ENCODE assay signal across 11 cellular contexts in genomic region chr4:14125375-14126129, GRCh38.
DNase-seq lines count a peak whose midpoint lies in the region; ATAC-seq and TF ChIP-seq lines count a peak whose summit lies in the region.
"Had no signal": no experiment of that assay in that cellular context is flagged by ENCODE, and none has a peak within 500 bp of the region (broad histone marks: within the 10 kb centered on the region; RNA-seq: fewer than 3 reads in every experiment).

No MANE protein-coding gene starts in this region.

- peaks cover 63% of the 10 kb centered on the region for H3K36me3 ChIP-seq in osteoblast (ENCODE audit: insufficient read depth, low read length)

- H3K4me2 ChIP-seq in osteoblast (ENCODE audit: insufficient read depth, low read length), result no peak overlapping the region
- H3K4me2 ChIP-seq: hepatocyte had no signal

- no peaks in the 10 kb centered on the region for H3K27me3 ChIP-seq in osteoblast (ENCODE audit: insufficient read depth, low read length)
- H3K27me3 ChIP-seq: hepatocyte had no signal

- H3K4me1 ChIP-seq in osteoblast (ENCODE audit: insufficient read depth, low read length), result peaks cover 40% of the 10 kb centered on the region

- H3K9me3 ChIP-seq in osteoblast (ENCODE audit: low read depth, low read length), result no peaks in the 10 kb centered on the region

- peaks cover 89% of the 10 kb centered on the region for H3K79me2 ChIP-seq in osteoblast (ENCODE audit: insufficient read depth, low read length)
- H3K79me2 ChIP-seq: hepatocyte had no signal

- peak; percentile 84 for ATAC-seq in GM19043 (IDR thresholded peaks at IDR 0.05; ENCODE audit: low read depth, unreplicated experiment)
- ATAC-seq in HG02798 (IDR thresholded peaks at IDR 0.05; ENCODE audit: poor library complexity, unreplicated experiment), result peak; percentile 77
- ATAC-seq: activated CD4-positive, alpha-beta T cell treated with anti-CD3 and anti-CD28 coated beads for 36 hours had no signal

- H2AFZ ChIP-seq in osteoblast (ENCODE audit: low read length), result no peak overlapping the region
- H2AFZ ChIP-seq: hepatocyte had no signal

- TF ChIP-seq POLR2A in erythroblast (IDR thresholded peaks at IDR 0.05; ENCODE audit: low read length), result no peak

- H3K27ac ChIP-seq in osteoblast (ENCODE audit: low read depth, low read length), result no peak overlapping the region
- H3K27ac ChIP-seq: hepatocyte had no signal

- no peaks in the 10 kb centered on the region for H4K20me1 ChIP-seq in osteoblast (ENCODE audit: insufficient read depth, low read length)

- TF ChIP-seq CTCF in osteoblast (IDR thresholded peaks at IDR 0.05; ENCODE audit: extremely low read depth, low read depth, low read length), result peak; percentile 6

- no peak overlapping the region for H3K4me3 ChIP-seq in osteoblast (ENCODE audit: insufficient read depth, low read length)
- H3K4me3 ChIP-seq: hepatocyte had no signal

- DNase-seq in Kasumi-1 (lab: John Stamatoyannopoulos, UW) (peak; percentile 93 to 96), osteoblast (ENCODE audit: insufficient read length, low spot score, missing footprints) (no peak), NK-92 (lab: John Stamatoyannopoulos, UW; ENCODE audit: unreplicated experiment) (no peak), erythroblast (lab: John Stamatoyannopoulos, UW) (no peak), NCI-H187 treated with DMSO at 0.1 percent for 48 hours (lab: John Stamatoyannopoulos, UW) (no peak), GDM1 (lab: John Stamatoyannopoulos, UW) (no peak)
- DNase-seq: activated CD4-positive, alpha-beta T cell treated with anti-CD3 and anti-CD28 coated beads for 36 hours; NCI-H146 had no signal

Comparison
In these comparisons a context has a peak if more than half of its experiments do, and no peak if none do; other contexts are left out.
1. DNase-seq: peak in Kasumi-1 (2 of 2); none in osteoblast (single experiment), NK-92 (single experiment), erythroblast (0 of 2), NCI-H187 treated with DMSO at 0.1 percent for 48 hours (single experiment) and GDM1 (single experiment).